9 cellular contexts compared by ENCODE assay signal in the genomic region with DNA sequence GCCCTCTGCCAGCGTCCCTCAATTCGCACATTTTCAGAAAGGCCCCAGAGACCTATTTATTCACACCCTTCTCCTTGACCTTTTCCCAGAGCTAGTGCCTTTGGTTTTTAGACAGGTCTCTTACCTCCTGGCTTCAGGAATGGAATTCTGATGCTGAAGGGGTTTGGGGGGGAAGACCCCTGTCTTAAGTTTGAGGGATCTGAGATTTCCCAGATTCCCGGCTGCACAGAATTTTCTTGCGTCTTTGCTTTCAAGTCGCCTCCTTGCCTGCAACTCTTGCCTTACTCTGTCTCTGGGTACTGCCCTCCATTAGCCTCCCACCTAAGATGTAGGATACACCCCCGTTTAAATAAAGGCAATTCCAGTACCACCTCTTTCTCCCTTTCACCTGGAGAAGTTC. TPM values are rescaled to one million over a fixed set of nuclear protein-coding genes. Genes with fewer than 3 reads are reported as not detected.
DNase-seq lines count a peak whose midpoint lies in the region; ATAC-seq and TF ChIP-seq lines count a peak whose summit lies in the region.
"Had no signal": no experiment of that assay in that cellular context is flagged by ENCODE, and none has a peak within 500 bp of the region (broad histone marks: within the 10 kb centered on the region; RNA-seq: fewer than 3 reads in every experiment).

No MANE protein-coding gene starts in this region.

- TF ChIP-seq POLR2A in Peyer's patch (IDR thresholded peaks at IDR 0.05) (no peak), esophagus muscularis mucosa (IDR thresholded peaks at IDR 0.05; ENCODE audit: low read depth) (no peak), gastroesophageal sphincter (IDR thresholded peaks at IDR 0.05) (no peak)

- no peak overlapping the region for H3K23ac ChIP-seq in trophoblast cell (ENCODE audit: low read length)

- no peak for TF ChIP-seq EP300 in esophagus muscularis mucosa (IDR thresholded peaks at IDR 0.05)
- no peak for TF ChIP-seq EP300 in gastroesophageal sphincter (IDR thresholded peaks at IDR 0.05)

- no peak overlapping the region for H2BK12ac ChIP-seq in trophoblast cell (ENCODE audit: low read length)

- peak overlapping the region; percentile 36 to 65 (median 48) for H3K4me3 ChIP-seq in Peyer's patch
- peak overlapping the region in 3 of 4 donors; percentile 47 to 57 (median 51) for H3K4me3 ChIP-seq in esophagus muscularis mucosa
- peak overlapping the region; percentile 99 for H3K4me3 ChIP-seq in trophoblast cell (ENCODE audit: low read depth, low read length)
- peak overlapping the region in 1 of 2 donors; percentile 51 for H3K4me3 ChIP-seq in gastroesophageal sphincter

- H4K12ac ChIP-seq in trophoblast cell (ENCODE audit: low read depth, low read length): no peak overlapping the region

- H3K36me3 ChIP-seq in ES-I3 (ENCODE audit: insufficient read depth, low read length) (no peaks in the 10 kb centered on the region), Peyer's patch (no peaks in the 10 kb centered on the region), esophagus muscularis mucosa (no peaks in the 10 kb centered on the region), trophoblast cell (ENCODE audit: control insufficient read depth in 1 of 2, insufficient read depth in 2 of 2, low read length in 2 of 2) (peaks cover 41 to 45% of the 10 kb centered on the region in 2 experiments), gastroesophageal sphincter (no peaks in the 10 kb centered on the region)

- peak overlapping the region; percentile 71 for H3K4me2 ChIP-seq in trophoblast cell (ENCODE audit: low read length)

- no peak overlapping the region for H2AFZ ChIP-seq in trophoblast cell (ENCODE audit: insufficient read depth, low read length, poor library complexity)

- peak overlapping the region; percentile 89 for H2BK5ac ChIP-seq in trophoblast cell (ENCODE audit: low read depth, low read length, poor library complexity)

- intact Hi-C loops in esophagus muscularis mucosa (cut with DNase I): no loop called here

- peak overlapping the region; percentile 55; the same call in 1 of the 2 replicates for H3K9ac ChIP-seq in ES-I3 (ENCODE audit: low read depth, low read length)
- H3K9ac ChIP-seq in trophoblast cell (ENCODE audit: low read length): peak overlapping the region; percentile 100

- H3K27me3 ChIP-seq in Peyer's patch: peaks cover 0 to 46% of the 10 kb centered on the region in 2 donors
- H3K27me3 ChIP-seq in esophagus muscularis mucosa: peaks cover 0 to 98% (median 59%) of the 10 kb centered on the region in 4 donors
- no peaks in the 10 kb centered on the region for H3K27me3 ChIP-seq in trophoblast cell (ENCODE audit: insufficient read depth, low read length)
- H3K27me3 ChIP-seq in gastroesophageal sphincter: peaks cover 98% of the 10 kb centered on the region

- H3K27ac ChIP-seq in Peyer's patch (peak overlapping the region; percentile 61 to 78 (median 70)), esophagus muscularis mucosa (replicated peaks in 1 of 4) (no peak overlapping the region), trophoblast cell (ENCODE audit: low read depth, low read length) (peak overlapping the region; percentile 99), gastroesophageal sphincter (no peak overlapping the region)

- H4K8ac ChIP-seq in trophoblast cell (ENCODE audit: low read depth, low read length): peak overlapping the region; percentile 40

- DNase-seq in Peyer's patch (no peak), esophagus muscularis mucosa (ENCODE audit: extremely low spot score) (no peak), trophoblast cell (no peak), AG08395 (ENCODE audit: low spot score) (no peak), SW480 (ENCODE audit: low spot score) (no peak)
- DNase-seq: amygdala had no signal

- ATAC-seq in gastroesophageal sphincter (no peak), GM21367 (IDR thresholded peaks at IDR 0.05; ENCODE audit: unreplicated experiment) (no peak)

- H3K79me1 ChIP-seq in trophoblast cell (ENCODE audit: low read length): peaks cover 85% of the 10 kb centered on the region

- peak overlapping the region; percentile 42 for H3K18ac ChIP-seq in trophoblast cell (ENCODE audit: low read length)

- H2BK120ac ChIP-seq in trophoblast cell (ENCODE audit: insufficient read depth, low read length, poor library complexity): peak overlapping the region; percentile 35

- H3K9me3 ChIP-seq in ES-I3 (ENCODE audit: control insufficient read depth, insufficient read depth, low read length) (no peaks in the 10 kb centered on the region; the same call in 1 of the 2 replicates), Peyer's patch (peaks cover 0 to 4% (median 0%) of the 10 kb centered on the region in 4 donors), esophagus muscularis mucosa (no peaks in the 10 kb centered on the region), trophoblast cell (ENCODE audit: insufficient read depth, low read depth, low read length) (no peaks in the 10 kb centered on the region), gastroesophageal sphincter (no peaks in the 10 kb centered on the region)

- peaks cover 30% of the 10 kb centered on the region for H3K4me1 ChIP-seq in ES-I3 (ENCODE audit: insufficient read depth, low read length)
- H3K4me1 ChIP-seq in Peyer's patch: peaks cover 0 to 44% (median 13%) of the 10 kb centered on the region in 4 donors
- peaks cover 35 to 62% (median 51%) of the 10 kb centered on the region in 4 donors for H3K4me1 ChIP-seq in esophagus muscularis mucosa
- H3K4me1 ChIP-seq in trophoblast cell (ENCODE audit: control insufficient read depth in 1 of 2, insufficient read depth in 2 of 2, low read length in 2 of 2): peaks cover 18 to 25% of the 10 kb centered on the region in 2 experiments
- peaks cover 0 to 48% (median 26%) of the 10 kb centered on the region in 3 donors for H3K4me1 ChIP-seq in gastroesophageal sphincter

- H4K91ac ChIP-seq in trophoblast cell (ENCODE audit: low read depth, low read length): no peak overlapping the region

- no peak for TF ChIP-seq CTCF in Peyer's patch (IDR thresholded peaks at IDR 0.05)
- no peak for TF ChIP-seq CTCF in esophagus muscularis mucosa (IDR thresholded peaks at IDR 0.05)
- no peak for TF ChIP-seq CTCF in gastroesophageal sphincter (IDR thresholded peaks at IDR 0.05)

- 68% methylated on average over 6 of the region's 6 CpGs for WGBS in esophagus muscularis mucosa
- WGBS in trophoblast cell (ENCODE audit: extremely low coverage, insufficient coverage, insufficient read length): no CpG with 5 or more reads among the region's 6 CpGs
- 60 to 82% methylated on average over 1 to 3 of the region's 6 CpGs for WGBS in gastroesophageal sphincter (ENCODE audit: low coverage in 1 of 2), 2 donors

- peaks cover 68% of the 10 kb centered on the region for H3K79me2 ChIP-seq in trophoblast cell (ENCODE audit: control insufficient read depth, insufficient read depth, low read length, poor library complexity)

- H3K14ac ChIP-seq in trophoblast cell (ENCODE audit: low read length): peak overlapping the region; percentile 96

- H3K4ac ChIP-seq in trophoblast cell (ENCODE audit: low read depth, low read length): peak overlapping the region; percentile 95

- H2AK5ac ChIP-seq in trophoblast cell (ENCODE audit: low read length): no peak overlapping the region

RNA-seq across cellular contexts. Expression of gene GATA3, which starts 1.9 kb away (rescaled TPM):
- total RNA-seq in Peyer's patch (1 to 10 TPM in 2 of 4 donors, under 1 TPM in 1, not detected in 1; 0.80 to 5.8 (median 1.4) TPM), esophagus muscularis mucosa (under 1 TPM in 3 of 4 donors, not detected in 1; 0.19 to 0.46 (median 0.33) TPM), gastroesophageal sphincter (under 1 TPM in 1 of 4 donors, not detected in 3; 0.35 TPM)
- 366 and 392 TPM in 2 replicates for polyA plus RNA-seq in trophoblast cell (2013)

Comparison
In these comparisons a context has a peak if more than half of its experiments do, and no peak if none do; other contexts are left out.
1. H3K27ac ChIP-seq: peak in Peyer's patch (4 of 4) and trophoblast cell (single experiment); none in esophagus muscularis mucosa (0 of 4) and gastroesophageal sphincter (0 of 4).